Comparison of ENCODE assay signal across 29 cellular contexts in genomic region chr13:102244617-102245227, GRCh38.
"Had no signal": no experiment of that assay in that cellular context is flagged by ENCODE, and none has a peak within 500 bp of the region (broad histone marks: within the 10 kb centered on the region; RNA-seq: fewer than 3 reads in every experiment).

No MANE protein-coding gene starts in this region.

- H3K27me3 ChIP-seq: adrenal gland, ascending aorta, body of pancreas, brain microvascular endothelial cell, breast epithelium, cardiac muscle cell had no signal

- ATAC-seq: activated naive CD4-positive, alpha-beta T cell treated with anti-CD3 and anti-CD28 coated beads, Interleukin-2, amount 50 U/mL, for 72 hours; activated naive CD8-positive, alpha-beta T cell treated with anti-CD3 and anti-CD28 coated beads, Interleukin-2, amount 50 U/mL, for 24 hours; activated T-cell treated with anti-CD3 and anti-CD28 coated beads, Interleukin-2, amount 50 U/mL, for 4 hours; activated T-cell treated with anti-CD3 and anti-CD28 coated beads, Interleukin-2, amount 50 U/mL, for 72 hours; activated T-helper 17 cell treated with anti-CD3 and anti-CD28 coated beads, Interleukin-2, amount 50 U/mL, for 72 hours; body of pancreas had no signal

- H3K27ac ChIP-seq: adrenal gland, ascending aorta, body of pancreas, brain microvascular endothelial cell, breast epithelium, cardiac muscle cell had no signal

- H3K4me3 ChIP-seq: adrenal gland, ascending aorta, body of pancreas, breast epithelium, cardiac muscle cell had no signal

- H3K36me3 ChIP-seq: adrenal gland, ascending aorta, brain microvascular endothelial cell, breast epithelium, cardiac muscle cell had no signal

- DNase-seq: activated effector memory CD4-positive, alpha-beta T cell treated with anti-CD3 and anti-CD28 coated beads, Interleukin-2, amount 50 U/mL, for 16 hours; activated effector memory CD4-positive, alpha-beta T cell treated with Interleukin-2 at 50 U/mL for 16 hours; activated gamma-delta T cell; activated gamma-delta T cell treated with Interleukin-2 at 50 U/mL for 16 hours; activated naive CD4-positive, alpha-beta T cell; activated naive CD4-positive, alpha-beta T cell treated with anti-CD3 and anti-CD28 coated beads for 36 hours; activated naive CD4-positive, alpha-beta T cell treated with anti-CD3 and anti-CD28 coated beads, Interleukin-2, amount 10 ng/mL, durations not matched to agents 7 days and 5 days; activated naive CD4-positive, alpha-beta T cell treated with anti-CD3 and anti-CD28 coated beads, Interleukin-2, amount 50 U/mL, for 16 hours; activated naive CD4-positive, alpha-beta T cell treated with Interleukin-2 at 50 U/mL for 16 hours; activated naive CD8-positive, alpha-beta T cell treated with anti-CD3 and anti-CD28 coated beads for 36 hours; activated naive CD8-positive, alpha-beta T cell treated with anti-CD3 and anti-CD28 coated beads, Interleukin-2, amount 10 ng/mL, durations not matched to agents 7 days and 5 days; activated naive CD8-positive, alpha-beta T cell treated with anti-CD3 and anti-CD28 coated beads, Interleukin-2, amount 50 U/mL, for 24 hours; activated T-cell treated with anti-CD3 and anti-CD28 coated beads, Interleukin-2, amount 50 U/mL, for 4 hours; activated T-cell treated with anti-CD3 and anti-CD28 coated beads, Interleukin-2, amount 50 U/mL, for 48 hours; activated T-cell treated with anti-CD3 and anti-CD28 coated beads, Interleukin-2, amount 50 U/mL, for 72 hours; adrenal gland; amniotic stem cell; amygdala; anterior cingulate cortex; aorta; body of pancreas; brain microvascular endothelial cell; central memory CD4-positive, alpha-beta T cell; cerebellar nuclear complex had no signal

- H3K4me1 ChIP-seq: adrenal gland, ascending aorta, body of pancreas, breast epithelium had no signal

- H3K9me3 ChIP-seq: adrenal gland, ascending aorta, body of pancreas, breast epithelium had no signal
